Comparison of ENCODE assay signal across 8 cellular contexts in the genomic region with DNA sequence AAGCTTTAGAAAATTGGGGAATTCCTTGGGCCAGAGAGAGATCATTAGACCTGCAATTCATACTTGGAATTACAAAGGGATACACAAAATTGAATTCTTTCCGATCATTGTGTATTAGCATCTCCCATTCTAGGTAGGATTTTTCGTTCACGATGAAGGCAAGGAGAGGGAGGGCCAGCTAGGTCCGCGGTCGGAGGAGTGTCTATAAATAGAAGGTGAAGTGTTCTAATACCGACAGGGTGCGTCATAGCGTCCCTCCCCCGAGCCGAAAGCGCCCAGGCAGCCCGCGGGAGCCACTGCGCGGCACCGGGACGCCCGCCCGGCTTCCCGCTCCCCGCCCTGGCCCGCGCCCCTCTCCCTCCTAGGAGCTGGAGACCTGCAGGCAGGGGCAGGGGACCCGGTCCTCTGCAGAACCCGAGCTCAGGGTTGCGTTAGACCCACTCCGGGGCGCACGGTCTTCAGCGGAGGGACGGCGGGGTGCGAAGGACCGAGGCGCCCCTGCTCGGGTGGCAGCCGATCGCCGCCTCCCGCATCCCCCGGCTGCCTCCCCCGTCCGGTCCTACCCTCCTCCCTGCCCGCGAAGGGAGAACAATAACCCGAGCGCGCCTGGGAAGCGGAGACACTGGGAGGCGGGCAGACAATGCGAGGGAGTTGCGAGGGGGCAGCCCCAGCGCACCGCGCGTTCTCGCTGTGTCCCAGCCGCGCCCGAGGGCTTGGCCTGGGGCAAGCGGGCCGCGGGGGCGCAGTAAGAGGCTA.
DNase-seq lines count a peak whose midpoint lies in the region; ATAC-seq lines count a peak whose summit lies in the region.

No MANE protein-coding gene starts in this region.

- H2BK12ac ChIP-seq in mesenchymal stem cell (ENCODE audit: low read length in 2 of 2): peak overlapping the region in 1 of 2 experiments; percentile 65

- H3K36me3 ChIP-seq in mesenchymal stem cell (ENCODE audit: control insufficient read depth in 1 of 2, insufficient read depth in 2 of 2, low read depth in 1 of 2, low read length in 2 of 2): no peaks in the 10 kb centered on the region

- CTCF ChIA-PET in activated CD8-positive, alpha-beta T cell treated with anti-CD3 and anti-CD28 coated beads, Interleukin-2, amount 10 ng/mL, durations not matched to agents 7 days and 5 days (lab: Charles Lee): interaction anchor here (0.7 to 2.3 kb wide), 24 partner anchors 9 to 441 kb away, joined by 3 to 32 read pairs (median 4); a partner anchor contains a TSS

- H3K4me3 ChIP-seq in mesenchymal stem cell (ENCODE audit: insufficient read depth in 1 of 2, low read depth in 1 of 2, low read length in 2 of 2): peak overlapping the region; percentile 76

- peak; percentile 17 for DNase-seq in CMK (ENCODE audit: low read depth)
- peak; percentile 41 for DNase-seq in NCI-H748 treated with DMSO at 0.1 percent for 48 hours (lab: John Stamatoyannopoulos, UW)
- DNase-seq in activated CD8-positive, alpha-beta T cell treated with anti-CD3 and anti-CD28 coated beads, Interleukin-2, amount 10 ng/mL, durations not matched to agents 7 days and 5 days: peak; percentile 89
- DNase-seq in effector CD8-positive, alpha-beta T cell (lab: John Stamatoyannopoulos, UW): peak; percentile 54
- peak; percentile 93 for DNase-seq in mesenchymal stem cell
- peak; percentile 61 for DNase-seq in stimulated activated CD8-positive, alpha-beta memory T cell treated with anti-CD3 and anti-CD28 coated beads, Interleukin-12 subunit alpha, Interleukin-12 subunit beta, amount 100 ng/mL, for 24 hours (ENCODE audit: extremely low read depth)

- H3K79me1 ChIP-seq in mesenchymal stem cell (replicated peaks; ENCODE audit: low read length, poor library complexity, severe bottlenecking): no peaks in the 10 kb centered on the region

- H3K27me3 Mint-ChIP-seq in activated CD8-positive, alpha-beta T cell treated with anti-CD3 and anti-CD28 coated beads, Interleukin-2, amount 10 ng/mL, durations not matched to agents 7 days and 5 days (ENCODE audit: low read depth): peaks cover 4% of the 10 kb centered on the region

- no peak overlapping the region for H2AK5ac ChIP-seq in mesenchymal stem cell (ENCODE audit: low read length, severe bottlenecking)

- H3K9ac ChIP-seq in mesenchymal stem cell (ENCODE audit: low read length): peak overlapping the region; percentile 97

- no peaks in the 10 kb centered on the region for H3K36me3 Mint-ChIP-seq in activated CD8-positive, alpha-beta T cell treated with anti-CD3 and anti-CD28 coated beads, Interleukin-2, amount 10 ng/mL, durations not matched to agents 7 days and 5 days (ENCODE audit: low read depth)

- H2BK120ac ChIP-seq in mesenchymal stem cell (ENCODE audit: low read depth, low read length): peak overlapping the region; percentile 98

- H3K27ac Mint-ChIP-seq in activated CD8-positive, alpha-beta T cell treated with anti-CD3 and anti-CD28 coated beads, Interleukin-2, amount 10 ng/mL, durations not matched to agents 7 days and 5 days: peak overlapping the region; percentile 92

- H3K4me3 Mint-ChIP-seq in activated CD8-positive, alpha-beta T cell treated with anti-CD3 and anti-CD28 coated beads, Interleukin-2, amount 10 ng/mL, durations not matched to agents 7 days and 5 days: peak overlapping the region; percentile 81

- H3K27ac ChIP-seq in mesenchymal stem cell (ENCODE audit: low read length, poor library complexity, severe bottlenecking): peak overlapping the region; percentile 84

- H3K4me1 ChIP-seq in mesenchymal stem cell (ENCODE audit: control insufficient read depth, insufficient read depth, low read depth, low read length): peaks cover 3% of the 10 kb centered on the region

- H2AFZ ChIP-seq in mesenchymal stem cell (ENCODE audit: low read depth, low read length): peak overlapping the region; percentile 81

- H3K9me3 ChIP-seq in mesenchymal stem cell (ENCODE audit: control insufficient read depth, low read length): no peaks in the 10 kb centered on the region

- peak overlapping the region in 1 of 2 experiments; percentile 78 for H3K14ac ChIP-seq in mesenchymal stem cell (ENCODE audit: low read length in 2 of 2)

- no peaks in the 10 kb centered on the region for H3K9me3 Mint-ChIP-seq in activated CD8-positive, alpha-beta T cell treated with anti-CD3 and anti-CD28 coated beads, Interleukin-2, amount 10 ng/mL, durations not matched to agents 7 days and 5 days (ENCODE audit: insufficient read depth)

- POLR2A ChIA-PET in activated CD8-positive, alpha-beta T cell treated with anti-CD3 and anti-CD28 coated beads, Interleukin-2, amount 10 ng/mL, durations not matched to agents 7 days and 5 days (lab: Charles Lee): interaction anchor here (0.5 to 4.2 kb wide), 23 partner anchors 10 to 243 kb away, joined by 3 to 53 read pairs (median 4); a partner anchor contains a TSS

- peak overlapping the region; percentile 88 to 97 for H3K4ac ChIP-seq in mesenchymal stem cell (ENCODE audit: low read depth in 1 of 2, low read length in 2 of 2)

- H2BK15ac ChIP-seq in mesenchymal stem cell (ENCODE audit: low read depth, poor library complexity, severe bottlenecking): peak overlapping the region; percentile 92

- ATAC-seq in GM19438 (IDR thresholded peaks at IDR 0.05; ENCODE audit: low read depth, unreplicated experiment) (peak; percentile 89), HG03565 (IDR thresholded peaks at IDR 0.05; ENCODE audit: unreplicated experiment) (peak; percentile 71)
- peak; percentile 87 for ATAC-seq in activated CD8-positive, alpha-beta T cell treated with anti-CD3 and anti-CD28 coated beads, Interleukin-2, amount 10 ng/mL, durations not matched to agents 7 days and 5 days

- H3K4me2 ChIP-seq in mesenchymal stem cell (ENCODE audit: low read length, poor library complexity, severe bottlenecking): peak overlapping the region; percentile 87

- peak overlapping the region; percentile 98 for H2BK5ac ChIP-seq in mesenchymal stem cell (ENCODE audit: low read depth, low read length, poor library complexity, severe bottlenecking)

- H3K18ac ChIP-seq in mesenchymal stem cell (ENCODE audit: low read depth in 1 of 2, low read length in 2 of 2): peak overlapping the region; percentile 90 to 97

- under 1% methylated on average over 48 of the region's 65 CpGs for whole genome bisulfite sequencing in mesenchymal stem cell

- peak overlapping the region; percentile 95 for H4K8ac ChIP-seq in mesenchymal stem cell (ENCODE audit: low read length)

- peak overlapping the region; percentile 96 for H4K91ac ChIP-seq in mesenchymal stem cell (ENCODE audit: low read length)

- peak overlapping the region in 1 of 2 experiments; percentile 14 for H3K23ac ChIP-seq in mesenchymal stem cell (ENCODE audit: low read length in 2 of 2)

- H3K4me1 Mint-ChIP-seq in activated CD8-positive, alpha-beta T cell treated with anti-CD3 and anti-CD28 coated beads, Interleukin-2, amount 10 ng/mL, durations not matched to agents 7 days and 5 days (ENCODE audit: low read depth): peaks cover 34% of the 10 kb centered on the region

- no peaks in the 10 kb centered on the region for H3K27me3 ChIP-seq in mesenchymal stem cell (ENCODE audit: control insufficient read depth in 1 of 2, insufficient read depth in 1 of 2, low read length in 2 of 2)

Comparison
In these comparisons a context has a peak if more than half of its experiments do, and no peak if none do; other contexts are left out.
1. Peak in every context shown above with its lines: DNase-seq, ATAC-seq, H3K4me3 ChIP-seq and H3K27ac ChIP-seq.
2. DNase-seq: peak in every context shown above with its lines; median percentile 93 in mesenchymal stem cell; 89 in activated CD8-positive, alpha-beta T cell treated with anti-CD3 and anti-CD28 coated beads, Interleukin-2, amount 10 ng/mL, durations not matched to agents 7 days and 5 days; 61 in stimulated activated CD8-positive, alpha-beta memory T cell treated with anti-CD3 and anti-CD28 coated beads, Interleukin-12 subunit alpha, Interleukin-12 subunit beta, amount 100 ng/mL, for 24 hours; 54 in effector CD8-positive, alpha-beta T cell; 41 in NCI-H748 treated with DMSO at 0.1 percent for 48 hours; 17 in CMK.